9 cellular contexts compared by ENCODE assay signal in the genomic region with DNA sequence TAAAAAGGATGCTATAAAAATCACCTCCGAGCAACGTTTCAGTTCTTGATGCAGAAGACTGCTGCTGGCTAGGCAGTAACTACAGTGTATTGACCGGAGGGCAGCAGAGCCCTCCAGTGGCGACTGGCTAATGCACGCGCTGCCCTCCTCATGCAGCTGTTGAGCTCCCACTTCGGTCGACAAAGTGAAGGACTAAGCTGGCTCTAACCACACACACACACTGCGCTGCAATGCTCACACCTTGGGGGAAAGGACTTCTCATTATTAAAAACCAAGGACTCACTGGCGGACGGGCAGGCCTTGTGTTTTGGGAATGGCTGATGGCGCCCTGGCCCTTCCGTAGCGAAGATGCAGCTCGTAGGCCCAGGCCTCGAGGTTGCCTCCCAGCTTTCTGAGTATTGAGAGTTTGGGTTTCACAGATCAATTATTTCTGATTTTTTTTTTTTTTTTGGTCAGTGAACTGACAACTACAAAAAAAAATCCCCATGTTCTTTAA.
A peak's percentile ranks its signal among the peaks of the same experiment; 100 is the strongest.
DNase-seq lines count a peak whose midpoint lies in the region; ATAC-seq, FAIRE-seq and TF ChIP-seq lines count a peak whose summit lies in the region.
"Had no signal": no experiment of that assay in that cellular context is flagged by ENCODE, and none has a peak within 500 bp of the region (broad histone marks: within the 10 kb centered on the region; RNA-seq: fewer than 3 reads in every experiment).

No MANE protein-coding gene starts in this region.

- H2AFZ ChIP-seq in HepG2 (ENCODE audit: low read length) = no peak overlapping the region

- H3K36me3 ChIP-seq in body of pancreas (replicated peaks in 1 of 2; ENCODE audit: insufficient read depth in 1 of 2, low read depth in 2 of 2) (peaks cover 8 to 34% of the 10 kb centered on the region in 2 donors), HepG2 (replicated peaks in 1 of 2; ENCODE audit: control insufficient read depth in 1 of 2, insufficient read depth in 2 of 2, low read length in 2 of 2) (peaks cover 16 to 73% of the 10 kb centered on the region in 2 experiments)

- H3K9ac ChIP-seq in HepG2 (ENCODE audit: insufficient read depth, low read depth, low read length) = no peak overlapping the region

- no peaks in the 10 kb centered on the region for H4K20me1 ChIP-seq in HepG2 (ENCODE audit: insufficient read depth, low read length)

- no peak for FAIRE-seq in HepG2 (lab: Jason Lieb, UNC)

- in situ Hi-C loops in HepG2 (cut with HindIII; ENCODE audit: extremely low pct_ligation_motif_present, low pct_unique_long_range_greater_than_20kb) = no loop called here

- TF ChIP-seq RAD21 in HepG2 (CRISPR knock-in tag; IDR thresholded peaks at IDR 0.05) = peak; percentile 39; the same call in 1 of the 2 replicates

- H3K27me3 ChIP-seq in body of pancreas (no peaks in the 10 kb centered on the region), HepG2 (ENCODE audit: control insufficient read depth in 1 of 2, insufficient read depth in 2 of 2, low read length in 2 of 2) (no peaks in the 10 kb centered on the region)

- TF ChIP-seq POLR2A in body of pancreas (IDR thresholded peaks at IDR 0.05) = no peak
- TF ChIP-seq POLR2A in HepG2 (IDR thresholded peaks at IDR 0.05; ENCODE audit: insufficient read depth in 1 of 2, low read depth in 2 of 2, low read length in 2 of 2) = no peak

- H3K4me1 ChIP-seq in body of pancreas (no peaks in the 10 kb centered on the region), HepG2 (ENCODE audit: insufficient read depth, low read length) (no peaks in the 10 kb centered on the region)

- ATAC-seq in body of pancreas = peak; percentile 40
- ATAC-seq in HepG2 = peak; percentile 70
- ATAC-seq in GM19395 (IDR thresholded peaks at IDR 0.05; ENCODE audit: unreplicated experiment) = no peak
- no peak for ATAC-seq in GM18870 (IDR thresholded peaks at IDR 0.05; ENCODE audit: unreplicated experiment)
- ATAC-seq in HG02642 (IDR thresholded peaks at IDR 0.05; ENCODE audit: poor library complexity, unreplicated experiment) = no peak
- no peak for ATAC-seq in GM21723 (IDR thresholded peaks at IDR 0.05; ENCODE audit: unreplicated experiment)

- CTCF ChIA-PET in HepG2 (lab: Yijun Ruan, JAX; ENCODE audit: low intra/inter-chr PET ratio, low total read pairs) = interaction anchor here (1.2 kb wide), 1 partner anchor 299 kb away, joined by 3 read pairs; no protein-coding TSS in a partner anchor

- no TSS peak for BruUV-seq in HepG2 (replicated peaks; lab: Mats Ljungman, UMichigan)

- no peaks in the 10 kb centered on the region for H3K79me2 ChIP-seq in HepG2 (ENCODE audit: insufficient read depth, low read length)

- no peak for TF ChIP-seq EP300 in HepG2 (IDR thresholded peaks at IDR 0.05; ENCODE audit: low read depth in 2 of 2, low read length in 2 of 2)
- TF ChIP-seq EP300 in HepG2 (CRISPR knock-in tag; IDR thresholded peaks at IDR 0.05; ENCODE audit: borderline replicate concordance) = no peak

- intact Hi-C loops in body of pancreas (cut with DNase I) (no loop called here), HepG2 (cut with micrococcal nuclease; ENCODE audit: unreplicated experiment) (no loop called here)

- peak in 5 of 7 experiments; percentile 12 to 35 (median 25) for TF ChIP-seq CTCF in body of pancreas (IDR thresholded peaks at IDR 0.05)
- TF ChIP-seq CTCF in HepG2 (CRISPR knock-in tag; IDR thresholded peaks at IDR 0.05) = peak; percentile 70

- H3K27ac ChIP-seq in body of pancreas (no peak overlapping the region), HepG2 (ENCODE audit: extremely low read length, insufficient read depth, low read length) (no peak overlapping the region)

- WGBS in body of pancreas, 2 donors = 78 to 81% methylated on average over 16 of the region's 16 CpGs
- 88% methylated on average over 16 of the region's 16 CpGs for WGBS in HepG2 (ENCODE audit: low lambda C conversion rate)

- H3K4me3 ChIP-seq in body of pancreas = no peak overlapping the region
- H3K4me3 ChIP-seq in HepG2 (replicated peaks in 1 of 3; ENCODE audit: insufficient read depth in 1 of 3, low read depth in 2 of 3, low read length in 3 of 3) = no peak overlapping the region

- peak; percentile 79 for DNase-seq in D341Med (ENCODE audit: low spot score)
- peak; percentile 34 to 49 for DNase-seq in Kasumi-1 (lab: John Stamatoyannopoulos, UW)
- no peak for DNase-seq in body of pancreas
- no peak for DNase-seq in HepG2 (ENCODE audit: low spot score)
- DNase-seq: activated B cell treated with CpG ODN at 0.5 μM for 24 hours had no signal

- POLR2A ChIA-PET in HepG2 (lab: Yijun Ruan, JAX) = no interaction called here

- H3K4me2 ChIP-seq in HepG2 (ENCODE audit: low read depth, low read length) = no peak overlapping the region

- H3K9me3 ChIP-seq in body of pancreas = no peaks in the 10 kb centered on the region
- no peaks in the 10 kb centered on the region for H3K9me3 ChIP-seq in HepG2 (ENCODE audit: low read length)

TF ChIP-seq in HepG2, 621 proteins besides CTCF, POLR2A, EP300 and RAD21:
- TF ChIP-seq, protein P1, sequence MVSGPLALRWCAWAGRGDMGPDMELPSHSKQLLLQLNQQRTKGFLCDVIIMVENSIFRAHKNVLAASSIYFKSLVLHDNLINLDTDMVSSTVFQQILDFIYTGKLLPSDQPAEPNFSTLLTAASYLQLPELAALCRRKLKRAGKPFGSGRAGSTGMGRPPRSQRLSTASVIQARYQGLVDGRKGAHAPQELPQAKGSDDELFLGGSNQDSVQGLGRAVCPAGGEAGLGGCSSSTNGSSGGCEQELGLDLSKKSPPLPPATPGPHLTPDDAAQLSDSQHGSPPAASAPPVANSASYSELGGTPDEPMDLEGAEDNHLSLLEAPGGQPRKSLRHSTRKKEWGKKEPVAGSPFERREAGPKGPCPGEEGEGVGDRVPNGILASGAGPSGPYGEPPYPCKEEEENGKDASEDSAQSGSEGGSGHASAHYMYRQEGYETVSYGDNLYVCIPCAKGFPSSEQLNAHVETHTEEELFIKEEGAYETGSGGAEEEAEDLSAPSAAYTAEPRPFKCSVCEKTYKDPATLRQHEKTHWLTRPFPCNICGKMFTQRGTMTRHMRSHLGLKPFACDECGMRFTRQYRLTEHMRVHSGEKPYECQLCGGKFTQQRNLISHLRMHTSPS (CRISPR knock-in tag; IDR thresholded peaks at IDR 0.05; ENCODE audit: low read depth) = no peak
- TF ChIP-seq ZFY (CRISPR knock-in tag; IDR thresholded peaks at IDR 0.05) (no peak), STAG1 (CRISPR knock-in tag; IDR thresholded peaks at IDR 0.05) (peak; percentile 77), ZFYVE20 (CRISPR knock-in tag; IDR thresholded peaks at IDR 0.05; ENCODE audit: borderline replicate concordance, low read depth) (no peak), ZBTB38 (CRISPR knock-in tag; IDR thresholded peaks at IDR 0.05) (peak; percentile 94), NCOA5 (CRISPR knock-in tag; IDR thresholded peaks at IDR 0.05) (no peak), U2AF2 (IDR thresholded peaks at IDR 0.05; ENCODE audit: low read depth, low read length) (no peak)

Comparison
In these comparisons a context has a peak if more than half of its experiments do, and no peak if none do; other contexts are left out.
1. DNase-seq: peak in D341Med (single experiment) and Kasumi-1 (2 of 2); none in body of pancreas (0 of 4) and HepG2 (single experiment).
2. ATAC-seq: peak in body of pancreas (single experiment) and HepG2 (single experiment); none in GM19395 (single experiment), GM18870 (single experiment), HG02642 (single experiment) and GM21723 (single experiment).